In genomic region chr6:42694586-42694985, GRCh38 we compare ENCODE assay signal across 12 cellular contexts. TPM values are rescaled to one million over a fixed set of nuclear protein-coding genes. Genes with fewer than 3 reads are reported as not detected.
DNase-seq lines count a peak whose midpoint lies in the region; ATAC-seq and TF ChIP-seq lines count a peak whose summit lies in the region.
"Had no signal": no experiment of that assay in that cellular context is flagged by ENCODE, and none has a peak within 500 bp of the region (broad histone marks: within the 10 kb centered on the region; RNA-seq: fewer than 3 reads in every experiment).

No MANE protein-coding gene starts in this region.

- TF ChIP-seq CTCF in AG10803 (conservative IDR thresholded peaks at IDR 0.05; ENCODE audit: low read length) (no peak), choroid plexus epithelial cell (conservative IDR thresholded peaks at IDR 0.05; ENCODE audit: low read depth, low read length) (no peak)

- H3K4me1 Mint-ChIP-seq in naive thymus-derived CD8-positive, alpha-beta T cell, result peaks cover 26 to 51% (median 47%) of the 10 kb centered on the region in 4 donors

- no peaks in the 10 kb centered on the region for H3K9me3 Mint-ChIP-seq in naive thymus-derived CD8-positive, alpha-beta T cell
- H3K9me3 Mint-ChIP-seq: activated T-cell treated with anti-CD3 and anti-CD28 coated beads, Interleukin-2, amount 50 U/mL, for 4 hours had no signal

- no peak overlapping the region for H3K4me3 ChIP-seq in AG10803 (ENCODE audit: low read length)
- no peak overlapping the region for H3K4me3 ChIP-seq in choroid plexus epithelial cell (ENCODE audit: low read depth, low read length)
- H3K4me3 ChIP-seq: right lobe of liver had no signal

- H3K36me3 Mint-ChIP-seq in naive thymus-derived CD8-positive, alpha-beta T cell, result peaks cover 4 to 33% (median 4%) of the 10 kb centered on the region in 3 donors

- H3K4me3 Mint-ChIP-seq in naive thymus-derived CD8-positive, alpha-beta T cell, result peak overlapping the region in 6 of 10 donors; percentile 11 to 69 (median 32)
- H3K4me3 Mint-ChIP-seq: activated T-cell treated with anti-CD3 and anti-CD28 coated beads, Interleukin-2, amount 50 U/mL, for 4 hours had no signal

- H3K27ac Mint-ChIP-seq in naive thymus-derived CD8-positive, alpha-beta T cell, result peak overlapping the region; percentile 79 to 96 (median 90)

- peak; percentile 94 for DNase-seq in AG10803 (ENCODE audit: low read depth)
- peak; percentile 43 for DNase-seq in HS-5 (ENCODE audit: low read depth)
- peak; percentile 71 for DNase-seq in choroid plexus epithelial cell (ENCODE audit: low read depth)
- DNase-seq in naive thymus-derived CD8-positive, alpha-beta T cell, result no peak
- no peak for DNase-seq in NCI-H748 (lab: John Stamatoyannopoulos, UW; ENCODE audit: unreplicated experiment)
- DNase-seq in UCSD-AML1 (lab: John Stamatoyannopoulos, UW; ENCODE audit: unreplicated experiment), result no peak
- DNase-seq: activated T-cell treated with anti-CD3 and anti-CD28 coated beads, Interleukin-2, amount 50 U/mL, for 4 hours; effector CD8-positive, alpha-beta T cell had no signal

- no peaks in the 10 kb centered on the region for H3K27me3 Mint-ChIP-seq in naive thymus-derived CD8-positive, alpha-beta T cell

- TF ChIP-seq POLR2A in GM18505 (IDR thresholded peaks at IDR 0.05; ENCODE audit: borderline replicate concordance, extremely low read depth, insufficient read depth, insufficient read length), result no peak

- POLR2A ChIA-PET in naive thymus-derived CD8-positive, alpha-beta T cell (lab: Charles Lee), result interaction anchor here (1.2 to 5.5 kb wide), 5 partner anchors 32 to 185 kb away, joined by 3 to 39 read pairs (median 28); partner anchors contain the start of genes BICRAL, RPL7L1 and TBCC

- no peak for ATAC-seq in naive thymus-derived CD8-positive, alpha-beta T cell
- ATAC-seq in GM19455 (IDR thresholded peaks at IDR 0.05; ENCODE audit: unreplicated experiment) (no peak), GM18505 (IDR thresholded peaks at IDR 0.05; ENCODE audit: unreplicated experiment) (no peak)
- ATAC-seq: right lobe of liver had no signal

RNA-seq across cellular contexts. Expression of gene PRPH2, which starts 27.8 kb away (rescaled TPM):
- under 1 TPM in 1 of 2 experiments, not detected in 1; 0.33 TPM for total RNA-seq in naive thymus-derived CD8-positive, alpha-beta T cell
- under 1 TPM in 1 of 3 donors, not detected in 2; 0.08 TPM for polyA plus RNA-seq in naive thymus-derived CD8-positive, alpha-beta T cell
- total RNA-seq: T-helper 2 cell treated with Interferon-gamma antibody and Interleukin-4, amounts not matched to agents 100 ng/mL and 5 ng/mL, for 36 hours had no signal

RNA-seq across cellular contexts. Expression of gene TBCC, which starts 51.3 kb away (rescaled TPM):
- total RNA-seq in naive thymus-derived CD8-positive, alpha-beta T cell, result 10 to 100 TPM; 76.0 to 77.0 TPM
- 100 to 1,000 TPM; 112 to 126 (median 125) TPM for polyA plus RNA-seq in naive thymus-derived CD8-positive, alpha-beta T cell

Comparison
In these comparisons a context has a peak if more than half of its experiments do, and no peak if none do; other contexts are left out.
1. DNase-seq: peak in AG10803 (single experiment), HS-5 (single experiment) and choroid plexus epithelial cell (single experiment); none in naive thymus-derived CD8-positive, alpha-beta T cell (0 of 10), NCI-H748 (single experiment) and UCSD-AML1 (single experiment).